ENCODE assay signal across 8 cellular contexts in the genomic region with DNA sequence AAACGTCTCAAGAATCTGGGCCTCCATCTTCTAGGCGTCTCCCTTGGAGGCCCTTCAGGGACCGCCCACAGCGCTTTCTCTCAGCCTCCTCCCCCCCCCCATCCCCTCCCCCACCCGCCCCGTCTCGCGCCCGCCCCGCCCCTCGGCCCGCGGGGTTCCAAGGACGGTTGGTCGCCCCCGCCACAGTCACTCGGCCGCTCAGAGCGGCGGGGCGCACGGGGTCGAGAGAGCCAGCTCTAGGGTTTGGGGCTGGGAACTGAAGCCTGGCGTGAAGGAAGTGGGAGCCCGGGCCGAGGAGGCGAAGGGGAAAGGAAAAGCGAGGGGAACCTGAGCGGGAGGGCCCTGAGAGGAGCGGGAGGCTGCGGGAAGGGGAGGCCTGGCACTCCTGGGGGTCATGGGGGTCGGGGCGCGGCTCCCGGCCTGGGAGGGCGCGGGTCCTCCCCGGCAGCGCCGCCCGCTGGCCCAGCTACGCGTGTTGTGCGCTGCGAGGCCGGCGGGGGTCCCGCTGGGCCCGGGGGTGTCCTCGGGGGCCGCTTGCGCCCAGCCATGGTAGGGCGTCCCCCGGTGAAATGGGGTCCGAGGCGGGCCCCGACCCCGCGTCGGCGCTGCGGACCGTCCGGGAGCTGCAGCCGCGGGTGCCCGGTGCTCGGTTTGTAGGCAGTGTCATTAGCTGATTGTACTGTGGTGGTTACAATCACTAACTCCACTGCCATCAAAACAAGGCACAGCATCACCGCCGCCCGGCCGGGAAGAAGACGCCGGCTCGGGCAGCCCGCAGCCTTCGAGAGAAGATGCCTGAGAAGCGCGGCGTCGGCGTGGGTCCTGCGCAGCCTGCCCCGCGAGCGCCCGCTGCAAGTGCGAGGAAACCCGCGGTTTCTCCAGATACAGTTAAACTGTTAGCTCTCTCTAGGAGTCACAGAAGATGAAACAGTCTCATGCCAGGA. TPM values are rescaled to one million over a fixed set of nuclear protein-coding genes. Genes with fewer than 3 reads are reported as not detected.
DNase-seq lines count a peak whose midpoint lies in the region; ATAC-seq, FAIRE-seq and TF ChIP-seq lines count a peak whose summit lies in the region.

TSS of gene BTG4 (minus strand) at position 91 of the 944 bp plus-strand sequence. CDS start 13,610 bp downstream, outside the sequence.

- no peaks in the 10 kb centered on the region for H3K4me1 ChIP-seq in Panc1 (ENCODE audit: control insufficient read depth, insufficient read depth, low read length)
- peaks cover 16% of the 10 kb centered on the region for H3K4me1 ChIP-seq in mesenchymal stem cell (ENCODE audit: control insufficient read depth, insufficient read depth, low read depth, low read length)
- H3K4me1 ChIP-seq in vagina: peaks cover 12% of the 10 kb centered on the region

- peaks cover 11% of the 10 kb centered on the region for H3K27me3 ChIP-seq in Panc1 (ENCODE audit: control insufficient read depth, insufficient read depth, low read length)
- H3K27me3 ChIP-seq in mesenchymal stem cell (ENCODE audit: control insufficient read depth in 1 of 2, insufficient read depth in 1 of 2, low read length in 2 of 2): peaks cover 0 to 3% of the 10 kb centered on the region in 2 experiments
- no peaks in the 10 kb centered on the region for H3K27me3 ChIP-seq in vagina

- no peak within 1 kb of the TSS for H3K27ac Mint-ChIP-seq in dendritic cell treated with granulocyte-macrophage colony-stimulating factor and Interleukin-4, amounts not matched to agents 40 ng/mL and 50 ng/mL, for 4 days

- peak; percentile 82 for ATAC-seq in Panc1

- WGBS in mesenchymal stem cell: 3% methylated on average over 43 of the region's 90 CpGs

- TF ChIP-seq CTCF in Panc1 (IDR thresholded peaks at IDR 0.05) (peak; percentile 76), vagina (IDR thresholded peaks at IDR 0.05) (no peak)

- peak within 1 kb of the TSS; percentile 12 to 79 for H2BK12ac ChIP-seq in mesenchymal stem cell (ENCODE audit: low read length in 2 of 2)

- H3K23ac ChIP-seq in mesenchymal stem cell (ENCODE audit: low read length in 2 of 2): peak within 1 kb of the TSS in 1 of 2 experiments; percentile 83

- DNase-seq in GM12892 (ENCODE audit: insufficient read length) (peak; percentile 19), Panc1 (ENCODE audit: low read depth, low spot score) (no peak), mesenchymal stem cell (peak; percentile 51), vagina (ENCODE audit: extremely low spot score in 2 of 2) (no peak), NCI-H1436 (lab: John Stamatoyannopoulos, UW) (no peak), NCI-H446 treated with DMSO at 0.1 percent for 48 hours (lab: John Stamatoyannopoulos, UW) (no peak), NCI-H2107 (lab: John Stamatoyannopoulos, UW) (no peak)

- peak within 1 kb of the TSS in 1 of 2 experiments; percentile 61 for H3K14ac ChIP-seq in mesenchymal stem cell (ENCODE audit: low read length in 2 of 2)

- in situ Hi-C loops in Panc1 (cut with HindIII; ENCODE audit: low pct_unique_long_range_greater_than_20kb, low sequenced_read_pairs): no loop called here

- H2AFZ ChIP-seq in mesenchymal stem cell (ENCODE audit: low read depth, low read length): peak within 1 kb of the TSS; percentile 93

- H3K4me3 ChIP-seq in Panc1 (ENCODE audit: low read depth in 2 of 2, low read length in 2 of 2) (peak within 1 kb of the TSS; percentile 43 to 49), mesenchymal stem cell (ENCODE audit: insufficient read depth in 1 of 2, low read depth in 1 of 2, low read length in 2 of 2) (peak within 1 kb of the TSS; percentile 65 to 71), vagina (peak within 1 kb of the TSS; percentile 33 to 52)

- intact Hi-C loops in Panc1 (cut with micrococcal nuclease; ENCODE audit: unreplicated experiment) (no loop called here), vagina (cut with DNase I) (no loop called here)
- intact Hi-C loops in dendritic cell treated with granulocyte-macrophage colony-stimulating factor and Interleukin-4, amounts not matched to agents 40 ng/mL and 50 ng/mL, for 4 days (cut with micrococcal nuclease): no loop called here

- H2BK5ac ChIP-seq in mesenchymal stem cell (ENCODE audit: low read depth, low read length, poor library complexity, severe bottlenecking): no peak within 1 kb of the TSS

- H3K27me3 Mint-ChIP-seq in dendritic cell treated with granulocyte-macrophage colony-stimulating factor and Interleukin-4, amounts not matched to agents 40 ng/mL and 50 ng/mL, for 4 days: peaks cover 32% of the 10 kb centered on the region

- no peaks in the 10 kb centered on the region for H3K36me3 Mint-ChIP-seq in dendritic cell treated with granulocyte-macrophage colony-stimulating factor and Interleukin-4, amounts not matched to agents 40 ng/mL and 50 ng/mL, for 4 days (ENCODE audit: low read depth)

- H4K8ac ChIP-seq in mesenchymal stem cell (ENCODE audit: low read length): peak within 1 kb of the TSS; percentile 99

- H3K4me3 Mint-ChIP-seq in dendritic cell treated with granulocyte-macrophage colony-stimulating factor and Interleukin-4, amounts not matched to agents 40 ng/mL and 50 ng/mL, for 4 days: peak within 1 kb of the TSS; percentile 79

- no peak within 1 kb of the TSS for H3K27ac ChIP-seq in Panc1 (ENCODE audit: low read length)
- H3K27ac ChIP-seq in mesenchymal stem cell (ENCODE audit: low read length, poor library complexity, severe bottlenecking): no peak within 1 kb of the TSS
- no peak within 1 kb of the TSS for H3K27ac ChIP-seq in vagina

- H3K18ac ChIP-seq in mesenchymal stem cell (ENCODE audit: low read depth in 1 of 2, low read length in 2 of 2): peak within 1 kb of the TSS; percentile 79 to 88

- H2BK120ac ChIP-seq in mesenchymal stem cell (ENCODE audit: low read depth, low read length): peak within 1 kb of the TSS; percentile 92

- POLR2A ChIA-PET in Panc1 (lab: Charles Lee): interaction anchor here (0.5 kb wide), 1 partner anchor 356 kb away, joined by 4 read pairs; no protein-coding TSS in a partner anchor

- H3K4me2 ChIP-seq in mesenchymal stem cell (ENCODE audit: low read length, poor library complexity, severe bottlenecking): peak within 1 kb of the TSS; percentile 88

- H4K91ac ChIP-seq in mesenchymal stem cell (ENCODE audit: low read length): peak within 1 kb of the TSS; percentile 84

- H3K36me3 ChIP-seq in Panc1 (ENCODE audit: control insufficient read depth, insufficient read depth, low read length) (no peaks in the 10 kb centered on the region), mesenchymal stem cell (ENCODE audit: control insufficient read depth in 1 of 2, insufficient read depth in 2 of 2, low read depth in 1 of 2, low read length in 2 of 2) (no peaks in the 10 kb centered on the region), vagina (no peaks in the 10 kb centered on the region)

- CTCF ChIA-PET in Panc1 (lab: Charles Lee): no interaction called here

- peak within 1 kb of the TSS; percentile 100 for H2BK15ac ChIP-seq in mesenchymal stem cell (ENCODE audit: low read depth, poor library complexity, severe bottlenecking)

- H3K4me1 Mint-ChIP-seq in dendritic cell treated with granulocyte-macrophage colony-stimulating factor and Interleukin-4, amounts not matched to agents 40 ng/mL and 50 ng/mL, for 4 days (ENCODE audit: low read depth): peaks cover 18% of the 10 kb centered on the region

- BruUV-seq in Panc1 (replicated peaks; lab: Mats Ljungman, UMichigan): no TSS peak

- H3K9ac ChIP-seq in mesenchymal stem cell (ENCODE audit: low read length): peak within 1 kb of the TSS; percentile 83

- H2AK5ac ChIP-seq in mesenchymal stem cell (ENCODE audit: low read length, severe bottlenecking): peak within 1 kb of the TSS; percentile 36

- H3K4ac ChIP-seq in mesenchymal stem cell (ENCODE audit: low read depth in 1 of 2, low read length in 2 of 2): peak within 1 kb of the TSS; percentile 53 to 73

- no peak for TF ChIP-seq POLR2A in GM12892 (IDR thresholded peaks at IDR 0.05; ENCODE audit: low read depth, low read length)
- TF ChIP-seq POLR2A in vagina (IDR thresholded peaks at IDR 0.05): no peak

- no peaks in the 10 kb centered on the region for H3K9me3 ChIP-seq in Panc1 (ENCODE audit: control insufficient read depth, insufficient read depth, low read depth, low read length)
- no peaks in the 10 kb centered on the region for H3K9me3 ChIP-seq in mesenchymal stem cell (ENCODE audit: control insufficient read depth, low read length)
- no peaks in the 10 kb centered on the region for H3K9me3 ChIP-seq in vagina

- no peaks in the 10 kb centered on the region for H3K9me3 Mint-ChIP-seq in dendritic cell treated with granulocyte-macrophage colony-stimulating factor and Interleukin-4, amounts not matched to agents 40 ng/mL and 50 ng/mL, for 4 days

- FAIRE-seq in GM12892 (lab: Jason Lieb, UNC): peak; percentile 77

- no peaks in the 10 kb centered on the region for H3K79me1 ChIP-seq in mesenchymal stem cell (replicated peaks; ENCODE audit: low read length, poor library complexity, severe bottlenecking)

RNA-seq across cellular contexts. Expression of gene BTG4, which starts in this region (rescaled TPM):
- not detected for polyA plus RNA-seq in GM12892 (2012; ENCODE audit: missing spikeins)
- total RNA-seq in Panc1 (2021; ENCODE audit: unreplicated experiment) (not detected), vagina (not detected)
- not detected for polyA plus RNA-seq in Panc1 (2012; ENCODE audit: insufficient read length)
- 0.07 TPM for polyA plus RNA-seq in mesenchymal stem cell (2013, experiment 1 of 2)
- 0.04 TPM for polyA plus RNA-seq in mesenchymal stem cell (2013, experiment 2 of 2)

Comparison
In these comparisons a context has a peak if more than half of its experiments do, and no peak if none do; other contexts are left out.
1. Peak in ATAC-seq and H3K4me3 ChIP-seq in Panc1; RNA of the gene not detected or under 1 TPM.
2. DNase-seq: peak in GM12892 (single experiment) and mesenchymal stem cell (single experiment); none in Panc1 (single experiment), vagina (0 of 2), NCI-H1436 (single experiment), NCI-H446 treated with DMSO at 0.1 percent for 48 hours (single experiment) and NCI-H2107 (single experiment).
3. Peak in every context shown above with its lines, with median percentiles within 50 percentile points of each other: H3K4me3 ChIP-seq.